9 cellular contexts compared by ENCODE assay signal in the genomic region with DNA sequence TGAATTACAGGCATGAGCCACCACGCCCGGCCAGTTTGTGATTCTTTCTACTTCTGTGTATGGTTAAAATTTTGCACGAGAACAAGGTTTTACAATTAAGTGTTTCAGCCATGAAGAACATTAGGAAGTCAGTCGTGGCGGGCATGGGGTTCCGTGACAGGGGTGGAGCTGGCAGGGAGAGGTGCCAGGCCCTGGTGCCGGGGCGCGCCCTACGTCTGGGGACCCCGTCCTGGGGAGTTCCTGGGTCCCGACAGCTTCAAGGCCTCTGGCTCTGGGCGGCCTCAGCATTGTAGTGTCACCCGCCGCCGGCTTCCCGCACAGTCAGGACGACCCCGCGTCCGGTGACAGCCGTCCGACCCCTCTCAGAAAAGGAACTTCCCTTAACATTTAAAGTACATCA. TPM values are rescaled to one million over a fixed set of nuclear protein-coding genes. Genes with fewer than 3 reads are reported as not detected.
DNase-seq lines count a peak whose midpoint lies in the region; ATAC-seq and TF ChIP-seq lines count a peak whose summit lies in the region.
"Had no signal": no experiment of that assay in that cellular context is flagged by ENCODE, and none has a peak within 500 bp of the region (broad histone marks: within the 10 kb centered on the region; RNA-seq: fewer than 3 reads in every experiment).

No MANE protein-coding gene starts in this region.

- no TSS peak for BruUV-seq in mammary epithelial cell (replicated peaks; lab: Mats Ljungman, UMichigan)

- peak overlapping the region; percentile 40; the same call in 1 of the 2 replicates for H3K4me3 ChIP-seq in BLaER1
- H3K4me3 ChIP-seq in H7 (ENCODE audit: insufficient read depth, low read depth, low read length): peak overlapping the region; percentile 28; the same call in 1 of the 2 replicates
- H3K4me3 ChIP-seq in mammary epithelial cell (replicated peaks in 1 of 3; ENCODE audit: insufficient read depth in 1 of 3, low read depth in 2 of 3, low read length in 3 of 3): no peak overlapping the region
- H3K4me3 ChIP-seq in naive thymus-derived CD4-positive, alpha-beta T cell (ENCODE audit: low read length): no peak overlapping the region

- dilution Hi-C loops in mammary epithelial cell (cut with HindIII; ENCODE audit: low sequenced_read_pairs): no loop called here

- H3K27ac ChIP-seq in BLaER1 (no peak overlapping the region), mammary epithelial cell (ENCODE audit: insufficient read depth, low read depth, low read length) (no peak overlapping the region)
- H3K27ac ChIP-seq in naive thymus-derived CD4-positive, alpha-beta T cell (ENCODE audit: low read depth, low read length): no peak overlapping the region
- H3K27ac ChIP-seq: psoas muscle had no signal

- H2AFZ ChIP-seq in mammary epithelial cell (ENCODE audit: low read depth, low read length): peak overlapping the region; percentile 40

- H3K9me3 ChIP-seq in BLaER1 (peaks cover 7% of the 10 kb centered on the region; the same call in 1 of the 2 replicates), mammary epithelial cell (replicated peaks; ENCODE audit: insufficient read depth, low read length) (no peaks in the 10 kb centered on the region)
- no peaks in the 10 kb centered on the region for H3K9me3 ChIP-seq in naive thymus-derived CD4-positive, alpha-beta T cell (ENCODE audit: control insufficient read depth in 2 of 3, low read length in 3 of 3)
- H3K9me3 ChIP-seq: psoas muscle had no signal

- peaks cover 0 to 10% (median 0%) of the 10 kb centered on the region in 11 donors for H3K9me3 Mint-ChIP-seq in naive thymus-derived CD4-positive, alpha-beta T cell

- H3K36me3 ChIP-seq in BLaER1 (no peaks in the 10 kb centered on the region), H7 (replicated peaks; ENCODE audit: control insufficient read depth, insufficient read depth, low read length) (no peaks in the 10 kb centered on the region), mammary epithelial cell (ENCODE audit: insufficient read depth, low read length) (no peaks in the 10 kb centered on the region)
- H3K36me3 ChIP-seq in naive thymus-derived CD4-positive, alpha-beta T cell (ENCODE audit: control insufficient read depth in 2 of 3, insufficient read depth in 3 of 3, low read length in 3 of 3): no peaks in the 10 kb centered on the region

- no peak for TF ChIP-seq CTCF in mammary epithelial cell (conservative IDR thresholded peaks at IDR 0.05 in 1 of 2, IDR thresholded peaks at IDR 0.05 in 1 of 2; ENCODE audit: extremely low read depth in 1 of 2, insufficient read depth in 1 of 2, low read depth in 1 of 2, low read length in 2 of 2)

- peaks cover 0 to 4% (median 0%) of the 10 kb centered on the region in 5 donors for H3K36me3 Mint-ChIP-seq in naive thymus-derived CD4-positive, alpha-beta T cell

- H3K4me1 ChIP-seq in BLaER1 (peaks cover 70% of the 10 kb centered on the region), mammary epithelial cell (ENCODE audit: insufficient read depth, low read length) (peaks cover 12% of the 10 kb centered on the region)
- no peaks in the 10 kb centered on the region for H3K4me1 ChIP-seq in naive thymus-derived CD4-positive, alpha-beta T cell (ENCODE audit: control insufficient read depth in 2 of 2, insufficient read depth in 2 of 2, low read length in 2 of 2)
- H3K4me1 ChIP-seq: psoas muscle had no signal

- in situ Hi-C loops in mammary epithelial cell (cut with MboI; ENCODE audit: low sequenced_read_pairs in 2 of 2): loop anchor here in 1 of 2 donors (25.0 kb wide), 1 partner anchor 237 kb away; a partner anchor contains a TSS

- peaks cover 0 to 21% (median 6%) of the 10 kb centered on the region in 7 donors for H3K4me1 Mint-ChIP-seq in naive thymus-derived CD4-positive, alpha-beta T cell

- H3K79me2 ChIP-seq in mammary epithelial cell (ENCODE audit: insufficient read depth, low read length): no peaks in the 10 kb centered on the region

- H3K27me3 ChIP-seq in BLaER1 (peaks cover 14% of the 10 kb centered on the region; the same call in 1 of the 2 replicates), H7 (ENCODE audit: control insufficient read depth, insufficient read depth, low read length) (peaks cover 3% of the 10 kb centered on the region), mammary epithelial cell (ENCODE audit: insufficient read depth, low read length) (no peaks in the 10 kb centered on the region)
- no peaks in the 10 kb centered on the region for H3K27me3 ChIP-seq in naive thymus-derived CD4-positive, alpha-beta T cell (ENCODE audit: control insufficient read depth in 2 of 2, insufficient read depth in 2 of 2, low read length in 2 of 2)

- H3K9ac ChIP-seq in BLaER1 (0 out of 2 replicates have a peak overlapping the region, but pooled peaks have one; percentile 44), mammary epithelial cell (ENCODE audit: insufficient read depth, low read length) (no peak overlapping the region)

- CTCF ChIA-PET in mammary epithelial cell (lab: Charles Lee; ENCODE audit: low non-redundant PET): no interaction called here
- CTCF ChIA-PET in naive thymus-derived CD4-positive, alpha-beta T cell (lab: Charles Lee): interaction anchor here (0.5 to 2.0 kb wide), 6 partner anchors 30 to 243 kb away, joined by 3 to 7 read pairs (median 3); a partner anchor contains a TSS

- H3K4me3 Mint-ChIP-seq in naive thymus-derived CD4-positive, alpha-beta T cell: peak overlapping the region; percentile 38 to 73 (median 52)

- H4K20me1 ChIP-seq in BLaER1 (no peaks in the 10 kb centered on the region), mammary epithelial cell (ENCODE audit: insufficient read depth, low read length) (no peaks in the 10 kb centered on the region)

- intact Hi-C loops in mammary epithelial cell (cut with micrococcal nuclease): no loop called here
- intact Hi-C loops in naive thymus-derived CD4-positive, alpha-beta T cell (cut with micrococcal nuclease): no loop called here

- POLR2A ChIA-PET in naive thymus-derived CD4-positive, alpha-beta T cell (lab: Charles Lee): no interaction called here

- no peak for ATAC-seq in naive thymus-derived CD4-positive, alpha-beta T cell
- ATAC-seq in HG03139 (IDR thresholded peaks at IDR 0.05; ENCODE audit: unreplicated experiment): no peak

- H3K27ac Mint-ChIP-seq in naive thymus-derived CD4-positive, alpha-beta T cell: peak overlapping the region in 2 of 9 donors; percentile 5 to 9

- H3K4me2 ChIP-seq in BLaER1 (peak overlapping the region; percentile 72), mammary epithelial cell (ENCODE audit: insufficient read depth, low read depth, low read length) (peak overlapping the region; percentile 58)

- DNase-seq in H7: no peak
- no peak for DNase-seq in mammary epithelial cell
- DNase-seq in naive thymus-derived CD4-positive, alpha-beta T cell: no peak
- no peak for DNase-seq in dedifferentiated amniotic fluid mesenchymal stem cell (ENCODE audit: extremely low spot score)
- no peak for DNase-seq in SW480 (ENCODE audit: low spot score)
- no peak for DNase-seq in HK-2 (ENCODE audit: unreplicated experiment)

- peaks cover 0 to 21% (median 0%) of the 10 kb centered on the region in 5 donors for H3K27me3 Mint-ChIP-seq in naive thymus-derived CD4-positive, alpha-beta T cell

- over 99% methylated on average over 17 of the region's 23 CpGs for WGBS in mammary epithelial cell (ENCODE audit: low coverage, missing lambda C conversion rate)

RNA-seq across cellular contexts. Expression of a gene that starts 23.0 kb away (rescaled TPM):
- 17.1 and 34.4 TPM in 2 replicates for total RNA-seq in H7 (2014; rRNA removed; shearing (Covaris generic))
- total RNA-seq in mammary epithelial cell: 10 to 100 TPM in 1 of 2 donors, 1 to 10 TPM in 1; 1.3 to 88.5 TPM
- polyA plus RNA-seq in mammary epithelial cell: 20.8 TPM
- polyA minus RNA-seq in mammary epithelial cell: 70.7 TPM
- total RNA-seq in naive thymus-derived CD4-positive, alpha-beta T cell: 100 to 1,000 TPM in 1 of 5 experiments, 1 to 10 TPM in 2, under 1 TPM in 2; 0.05 to 219 (median 1.6) TPM
- under 1 TPM; 0.12 to 0.20 TPM for polyA plus RNA-seq in naive thymus-derived CD4-positive, alpha-beta T cell

Comparison
In these comparisons a context has a peak if more than half of its experiments do, and no peak if none do; other contexts are left out.
1. H3K4me3 ChIP-seq: peak in BLaER1 (single experiment) and H7 (single experiment); none in mammary epithelial cell (0 of 3) and naive thymus-derived CD4-positive, alpha-beta T cell (single experiment).